21 cellular contexts compared by ENCODE assay signal in the genomic region with DNA sequence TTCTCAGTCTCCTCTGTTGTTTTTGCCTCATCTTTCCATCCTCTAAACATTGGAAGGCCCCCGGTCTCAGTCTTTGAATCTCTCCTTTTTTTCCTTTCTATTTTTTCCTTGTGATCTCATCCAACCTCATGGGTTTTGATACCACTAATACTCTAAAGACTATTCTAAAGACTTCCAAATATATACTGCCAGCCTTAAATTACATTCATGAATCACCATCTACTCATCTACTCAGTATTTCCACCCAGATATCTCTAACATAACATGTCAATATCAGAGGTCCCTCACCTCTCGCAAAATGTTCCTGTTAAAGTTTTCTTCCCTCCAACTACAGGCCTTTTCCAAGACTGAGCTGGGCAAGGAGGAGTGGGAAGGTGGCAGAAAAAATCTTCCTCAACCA.
DNase-seq lines count a peak whose midpoint lies in the region; TF ChIP-seq lines count a peak whose summit lies in the region.
"Had no signal": no experiment of that assay in that cellular context is flagged by ENCODE, and none has a peak within 500 bp of the region (broad histone marks: within the 10 kb centered on the region; RNA-seq: fewer than 3 reads in every experiment).

No MANE protein-coding gene starts in this region.

- H3K27ac ChIP-seq in coronary artery: no peak overlapping the region
- H3K27ac ChIP-seq in left ventricle myocardium inferior (replicated peaks): no peak overlapping the region
- H3K27ac ChIP-seq: A549, KMS-11, RWPE1 had no signal

- no peaks in the 10 kb centered on the region for H3K27me3 ChIP-seq in left ventricle myocardium inferior (ENCODE audit: low read depth)
- H3K27me3 ChIP-seq: BE2C had no signal

- H3K4me3 ChIP-seq in fibroblast of mammary gland (ENCODE audit: control insufficient read depth, low read depth, low read length) (no peak overlapping the region), coronary artery (no peak overlapping the region), left ventricle myocardium inferior (no peak overlapping the region)
- H3K4me3 ChIP-seq: A549 had no signal

- CTCF ChIA-PET in activated naive CD4-positive, alpha-beta T cell treated with anti-CD3 and anti-CD28 coated beads for 36 hours (lab: Charles Lee): no interaction called here

- no peaks in the 10 kb centered on the region for H3K9me3 ChIP-seq in left ventricle myocardium inferior (replicated peaks)
- H3K9me3 ChIP-seq: A549, BE2C had no signal

- H3K4me1 ChIP-seq in left ventricle myocardium inferior: no peaks in the 10 kb centered on the region
- H3K4me1 ChIP-seq: A549, BE2C had no signal

- no peak overlapping the region for H3K4me3 Mint-ChIP-seq in activated naive CD4-positive, alpha-beta T cell treated with anti-CD3 and anti-CD28 coated beads for 36 hours
- H3K4me3 Mint-ChIP-seq: CD14-positive monocyte; CD8-positive, alpha-beta memory T cell had no signal

- no peaks in the 10 kb centered on the region for H3K36me3 Mint-ChIP-seq in activated naive CD4-positive, alpha-beta T cell treated with anti-CD3 and anti-CD28 coated beads for 36 hours (ENCODE audit: low read depth)
- H3K36me3 Mint-ChIP-seq: CD14-positive monocyte; CD8-positive, alpha-beta memory T cell had no signal

- H3K27ac Mint-ChIP-seq in activated naive CD4-positive, alpha-beta T cell treated with anti-CD3 and anti-CD28 coated beads for 36 hours: no peak overlapping the region
- H3K27ac Mint-ChIP-seq: CD14-positive monocyte; CD8-positive, alpha-beta memory T cell had no signal

- H3K27me3 Mint-ChIP-seq in activated naive CD4-positive, alpha-beta T cell treated with anti-CD3 and anti-CD28 coated beads for 36 hours (ENCODE audit: low read depth): no peaks in the 10 kb centered on the region
- H3K27me3 Mint-ChIP-seq: CD8-positive, alpha-beta memory T cell had no signal

- H3K9me3 Mint-ChIP-seq in activated naive CD4-positive, alpha-beta T cell treated with anti-CD3 and anti-CD28 coated beads for 36 hours: peaks cover 3% of the 10 kb centered on the region

- intact Hi-C loops in left ventricle myocardium inferior (cut with micrococcal nuclease): no loop called here
- intact Hi-C loops in activated naive CD4-positive, alpha-beta T cell treated with anti-CD3 and anti-CD28 coated beads for 36 hours (cut with micrococcal nuclease): no loop called here

- TF ChIP-seq CTCF in fibroblast of mammary gland (conservative IDR thresholded peaks at IDR 0.05; ENCODE audit: control insufficient read depth, insufficient read depth, low read depth, low read length) (no peak), coronary artery (IDR thresholded peaks at IDR 0.05) (no peak), left ventricle myocardium inferior (IDR thresholded peaks at IDR 0.05; ENCODE audit: borderline replicate concordance) (no peak)

- no peaks in the 10 kb centered on the region for H3K4me1 Mint-ChIP-seq in activated naive CD4-positive, alpha-beta T cell treated with anti-CD3 and anti-CD28 coated beads for 36 hours (ENCODE audit: low read depth)
- H3K4me1 Mint-ChIP-seq: CD14-positive monocyte; CD8-positive, alpha-beta memory T cell had no signal

- DNase-seq in ELR (ENCODE audit: low read depth) (peak; percentile 49), HS-5 (ENCODE audit: low read depth) (peak; percentile 35), fibroblast of mammary gland (ENCODE audit: low read depth) (peak; percentile 20), coronary artery (ENCODE audit: low spot score) (no peak), left ventricle myocardium inferior (no peak), activated gamma-delta T cell (lab: John Stamatoyannopoulos, UW) (no peak)
- DNase-seq in activated naive CD4-positive, alpha-beta T cell treated with anti-CD3 and anti-CD28 coated beads for 36 hours: no peak
- DNase-seq: BE2C; CD8-positive, alpha-beta memory T cell; DMS 273 treated with DMSO at 0.1 percent for 48 hours; DMS79 treated with DMSO at 0.1 percent for 48 hours; NCI-H1048; NCI-H1417; NCI-H1694; NCI-H2029 treated with DMSO at 0.1 percent for 48 hours; NCI-H526 treated with DMSO at 0.1 percent for 48 hours; SHP77 had no signal

- no peaks in the 10 kb centered on the region for H3K36me3 ChIP-seq in left ventricle myocardium inferior
- H3K36me3 ChIP-seq: BE2C had no signal

Comparison
In these comparisons a context has a peak if more than half of its experiments do, and no peak if none do; other contexts are left out.
1. DNase-seq: peak in ELR (single experiment), HS-5 (single experiment) and fibroblast of mammary gland (single experiment); none in coronary artery (single experiment), left ventricle myocardium inferior (single experiment), activated gamma-delta T cell (single experiment) and activated naive CD4-positive, alpha-beta T cell treated with anti-CD3 and anti-CD28 coated beads for 36 hours (single experiment).